Comparison of ENCODE assay signal across 24 cellular contexts in the genomic region with DNA sequence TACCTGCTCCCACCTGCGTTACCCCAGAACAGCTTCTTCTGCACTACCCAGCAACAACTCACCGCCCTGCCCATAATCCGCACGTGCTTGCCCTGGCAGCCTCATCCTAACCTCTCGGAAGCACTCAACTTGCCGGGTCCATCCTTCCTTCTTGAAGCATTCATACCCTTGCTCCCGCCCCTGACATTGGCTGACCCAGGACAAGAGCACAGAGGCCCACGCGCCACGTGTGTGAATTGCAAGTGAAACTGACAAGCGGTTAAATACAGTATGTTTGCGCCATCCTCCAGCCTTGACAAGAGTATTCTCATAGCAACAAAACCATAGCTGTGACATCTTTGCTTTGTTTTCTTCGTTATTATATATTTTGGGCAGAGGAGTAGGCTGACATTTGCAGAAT. TPM values are rescaled to one million over a fixed set of nuclear protein-coding genes. Genes with fewer than 3 reads are reported as not detected.
"Had no signal": no experiment of that assay in that cellular context is flagged by ENCODE, and none has a peak within 500 bp of the region (broad histone marks: within the 10 kb centered on the region; RNA-seq: fewer than 3 reads in every experiment).

No MANE protein-coding gene starts in this region.

- H3K9me3 ChIP-seq: breast epithelium, Peyer's patch, SJSA1 had no signal

- H3K9me3 Mint-ChIP-seq: activated CD8-positive, alpha-beta T cell treated with anti-CD3 and anti-CD28 coated beads for 36 hours; activated T-cell treated with anti-CD3 and anti-CD28 coated beads, Interleukin-2, amount 50 U/mL, for 72 hours; activated T-helper 2 cell treated with anti-CD3 and anti-CD28 coated beads, Interferon-gamma antibody, Interleukin-2, Interleukin-4, amounts not matched to agents 10 μg/mL and 5 μg/mL and 100 μg/mL, durations not matched to agents 14 hours and 24 hours and 36 hours; T-helper 2 cell treated with Interferon-gamma antibody and Interleukin-4, amounts not matched to agents 5 μg/mL and 100 μg/mL, for 36 hours had no signal

- H3K27ac Mint-ChIP-seq: activated CD8-positive, alpha-beta T cell treated with anti-CD3 and anti-CD28 coated beads for 36 hours; activated T-cell treated with anti-CD3 and anti-CD28 coated beads, Interleukin-2, amount 50 U/mL, for 72 hours; activated T-helper 2 cell treated with anti-CD3 and anti-CD28 coated beads, Interferon-gamma antibody, Interleukin-2, Interleukin-4, amounts not matched to agents 10 μg/mL and 5 μg/mL and 100 μg/mL, durations not matched to agents 14 hours and 24 hours and 36 hours; T-helper 2 cell treated with Interferon-gamma antibody and Interleukin-4, amounts not matched to agents 5 μg/mL and 100 μg/mL, for 36 hours had no signal

- H3K4me3 ChIP-seq: breast epithelium, Peyer's patch, SJSA1 had no signal

- H3K27ac ChIP-seq: breast epithelium, Peyer's patch, SJSA1 had no signal

- H3K4me1 ChIP-seq: breast epithelium, Peyer's patch, SJSA1 had no signal

- H3K27me3 ChIP-seq: breast epithelium, Peyer's patch, SJSA1 had no signal

- H3K4me3 Mint-ChIP-seq: activated CD8-positive, alpha-beta T cell treated with anti-CD3 and anti-CD28 coated beads for 36 hours; activated T-cell treated with anti-CD3 and anti-CD28 coated beads, Interleukin-2, amount 50 U/mL, for 72 hours; T-helper 2 cell treated with Interferon-gamma antibody and Interleukin-4, amounts not matched to agents 5 μg/mL and 100 μg/mL, for 36 hours had no signal

- H3K36me3 ChIP-seq: breast epithelium, Peyer's patch, SJSA1 had no signal

- ATAC-seq: activated CD4-positive, CD25-positive, alpha-beta regulatory T cell treated with anti-CD3 and anti-CD28 coated beads, Interleukin-2, amount 50 U/mL, for 24 hours; activated CD8-positive, alpha-beta T cell treated with anti-CD3 and anti-CD28 coated beads for 36 hours; activated T-cell treated with anti-CD3 and anti-CD28 coated beads, Interleukin-2, amount 50 U/mL, for 72 hours had no signal

- H3K27me3 Mint-ChIP-seq: activated CD8-positive, alpha-beta T cell treated with anti-CD3 and anti-CD28 coated beads for 36 hours had no signal

- DNase-seq: activated CD4-positive, alpha-beta T cell treated with anti-CD3 and anti-CD28 coated beads for 4 hours; activated CD8-positive, alpha-beta memory T cell treated with anti-CD3 and anti-CD28 coated beads, Interleukin-2, amount 50 U/mL, for 4 hours; activated CD8-positive, alpha-beta T cell treated with anti-CD3 and anti-CD28 coated beads for 36 hours; activated naive CD4-positive, alpha-beta T cell treated with anti-CD3 and anti-CD28 coated beads, Interleukin-2, amount 50 U/mL, for 16 hours; activated T-cell treated with anti-CD3 and anti-CD28 coated beads, Interleukin-2, amount 50 U/mL, for 72 hours; aorta; Kasumi-1; KBM-7; NCI-H1048; NCI-H146; NCI-H187 treated with DMSO at 0.1 percent for 48 hours; NCI-H2081 treated with DMSO at 0.1 percent for 48 hours; NCI-H2171; NCI-H345; NCI-H510A; NCI-H69; Peyer's patch; SHP77; SW 1271 had no signal

RNA-seq across cellular contexts. Expression of gene OCM, which starts 10.9 kb away (rescaled TPM):
- total RNA-seq: activated CD8-positive, alpha-beta T cell treated with anti-CD3 and anti-CD28 coated beads for 36 hours; activated T-helper 2 cell treated with anti-CD3 and anti-CD28 coated beads, Interferon-gamma antibody, Interleukin-2, Interleukin-4, amounts not matched to agents 10 μg/mL and 5 μg/mL and 100 μg/mL, durations not matched to agents 14 hours and 24 hours and 36 hours; aorta; Peyer's patch; SJSA1 had no signal
